8 cellular contexts compared by ENCODE assay signal in genomic region chr19:48623556-48624066, GRCh38. TPM values are rescaled to one million over a fixed set of nuclear protein-coding genes. Genes with fewer than 3 reads are reported as not detected.
DNase-seq lines count a peak whose midpoint lies in the region; ATAC-seq and TF ChIP-seq lines count a peak whose summit lies in the region.
"Had no signal": no experiment of that assay in that cellular context is flagged by ENCODE, and none has a peak within 500 bp of the region (broad histone marks: within the 10 kb centered on the region; RNA-seq: fewer than 3 reads in every experiment).

No MANE protein-coding gene starts in this region.

- H3K4me3 ChIP-seq in HFF-Myc (replicated peaks; ENCODE audit: low read depth, low read length) (peak overlapping the region; percentile 71), foreskin fibroblast (ENCODE audit: low read depth in 1 of 2, low read length in 2 of 2) (peak overlapping the region; percentile 31 to 60), skin epidermis (peak overlapping the region in 3 of 7 experiments; percentile 27 to 37 (median 31))

- peaks cover 30% of the 10 kb centered on the region for H3K4me1 Mint-ChIP-seq in T-helper 17 cell

- peak overlapping the region; percentile 92 for H3K27ac Mint-ChIP-seq in T-helper 17 cell

- DNase-seq in HFF-Myc (ENCODE audit: extremely low read depth, low read depth) (no peak), T-helper 17 cell (no peak), foreskin fibroblast (peak in 1 of 2 donors; percentile 26), NCI-H345 (lab: John Stamatoyannopoulos, UW) (no peak)

- H3K4me3 Mint-ChIP-seq in T-helper 17 cell = peak overlapping the region; percentile 88

- H3K9me3 ChIP-seq in T-helper 17 cell (ENCODE audit: control insufficient read depth, low read length, poor library complexity, severe bottlenecking) = no peaks in the 10 kb centered on the region

- H3K27me3 Mint-ChIP-seq in T-helper 17 cell = no peaks in the 10 kb centered on the region

- ATAC-seq in T-helper 17 cell = no peak
- ATAC-seq in GM18520 (IDR thresholded peaks at IDR 0.05; ENCODE audit: unreplicated experiment) = no peak
- no peak for ATAC-seq in GM21515 (IDR thresholded peaks at IDR 0.05; ENCODE audit: unreplicated experiment)

- TF ChIP-seq CTCF in HFF-Myc (IDR thresholded peaks at IDR 0.05; ENCODE audit: low read depth, low read length, missing control alignments) (no peak), foreskin fibroblast (IDR thresholded peaks at IDR 0.05; ENCODE audit: low read depth, low read length) (no peak)

- peaks cover 4% of the 10 kb centered on the region for H3K36me3 Mint-ChIP-seq in T-helper 17 cell (ENCODE audit: low read depth)

- H3K27ac ChIP-seq in skin epidermis = peak overlapping the region in 17 of 21 experiments; percentile 7 to 77 (median 69)

RNA-seq across cellular contexts. Expression of gene SPHK2, which starts 4.3 kb away (rescaled TPM):
- total RNA-seq in T-helper 17 cell = 10 to 100 TPM; 11.9 to 12.6 TPM

RNA-seq across cellular contexts. Expression of gene RPL18, which starts 4.6 kb away (rescaled TPM):
- total RNA-seq in T-helper 17 cell = 1,000 to 10,000 TPM; 2,478 to 2,506 TPM

RNA-seq across cellular contexts. Expression of gene FAM83E, which starts 8.7 kb away (rescaled TPM):
- total RNA-seq in T-helper 17 cell = 1 to 10 TPM; 3.1 to 3.6 TPM

RNA-seq across cellular contexts. Expression of gene DBP, which starts 13.6 kb away (rescaled TPM):
- 10 to 100 TPM; 29.7 to 38.2 TPM for total RNA-seq in T-helper 17 cell

RNA-seq across cellular contexts. Expression of gene SPACA4, which starts 17.1 kb away (rescaled TPM):
- total RNA-seq in T-helper 17 cell = not detected
- total RNA-seq: RPMI7951 had no signal
